Comparison of ENCODE assay signal across 1 cellular context in the genomic region with DNA sequence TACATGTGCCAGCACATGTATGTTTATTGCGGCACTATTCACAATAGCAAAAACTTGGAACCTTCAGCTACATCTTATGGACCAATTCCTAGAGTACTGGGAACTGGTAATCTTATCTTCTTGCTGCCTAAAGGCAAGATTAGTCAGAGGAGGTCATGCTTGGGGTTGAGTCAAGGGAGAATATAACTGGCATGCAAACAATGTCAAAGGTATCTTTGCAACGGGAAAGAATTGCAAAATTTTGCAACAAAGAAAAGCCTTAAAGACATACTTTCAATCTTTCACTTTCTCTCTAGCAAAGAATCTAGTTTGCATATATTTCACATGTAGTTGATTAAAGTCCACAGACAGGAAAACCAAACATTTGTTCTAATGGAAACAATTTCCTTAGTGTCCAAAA.
TF ChIP-seq lines count a peak whose summit lies in the region.

No MANE protein-coding gene starts in this region.

TF ChIP-seq in GM23338, 12 proteins besides CTCF, POLR2A, EP300 and RAD21 (continued from another document):
- TF ChIP-seq, protein P1, sequence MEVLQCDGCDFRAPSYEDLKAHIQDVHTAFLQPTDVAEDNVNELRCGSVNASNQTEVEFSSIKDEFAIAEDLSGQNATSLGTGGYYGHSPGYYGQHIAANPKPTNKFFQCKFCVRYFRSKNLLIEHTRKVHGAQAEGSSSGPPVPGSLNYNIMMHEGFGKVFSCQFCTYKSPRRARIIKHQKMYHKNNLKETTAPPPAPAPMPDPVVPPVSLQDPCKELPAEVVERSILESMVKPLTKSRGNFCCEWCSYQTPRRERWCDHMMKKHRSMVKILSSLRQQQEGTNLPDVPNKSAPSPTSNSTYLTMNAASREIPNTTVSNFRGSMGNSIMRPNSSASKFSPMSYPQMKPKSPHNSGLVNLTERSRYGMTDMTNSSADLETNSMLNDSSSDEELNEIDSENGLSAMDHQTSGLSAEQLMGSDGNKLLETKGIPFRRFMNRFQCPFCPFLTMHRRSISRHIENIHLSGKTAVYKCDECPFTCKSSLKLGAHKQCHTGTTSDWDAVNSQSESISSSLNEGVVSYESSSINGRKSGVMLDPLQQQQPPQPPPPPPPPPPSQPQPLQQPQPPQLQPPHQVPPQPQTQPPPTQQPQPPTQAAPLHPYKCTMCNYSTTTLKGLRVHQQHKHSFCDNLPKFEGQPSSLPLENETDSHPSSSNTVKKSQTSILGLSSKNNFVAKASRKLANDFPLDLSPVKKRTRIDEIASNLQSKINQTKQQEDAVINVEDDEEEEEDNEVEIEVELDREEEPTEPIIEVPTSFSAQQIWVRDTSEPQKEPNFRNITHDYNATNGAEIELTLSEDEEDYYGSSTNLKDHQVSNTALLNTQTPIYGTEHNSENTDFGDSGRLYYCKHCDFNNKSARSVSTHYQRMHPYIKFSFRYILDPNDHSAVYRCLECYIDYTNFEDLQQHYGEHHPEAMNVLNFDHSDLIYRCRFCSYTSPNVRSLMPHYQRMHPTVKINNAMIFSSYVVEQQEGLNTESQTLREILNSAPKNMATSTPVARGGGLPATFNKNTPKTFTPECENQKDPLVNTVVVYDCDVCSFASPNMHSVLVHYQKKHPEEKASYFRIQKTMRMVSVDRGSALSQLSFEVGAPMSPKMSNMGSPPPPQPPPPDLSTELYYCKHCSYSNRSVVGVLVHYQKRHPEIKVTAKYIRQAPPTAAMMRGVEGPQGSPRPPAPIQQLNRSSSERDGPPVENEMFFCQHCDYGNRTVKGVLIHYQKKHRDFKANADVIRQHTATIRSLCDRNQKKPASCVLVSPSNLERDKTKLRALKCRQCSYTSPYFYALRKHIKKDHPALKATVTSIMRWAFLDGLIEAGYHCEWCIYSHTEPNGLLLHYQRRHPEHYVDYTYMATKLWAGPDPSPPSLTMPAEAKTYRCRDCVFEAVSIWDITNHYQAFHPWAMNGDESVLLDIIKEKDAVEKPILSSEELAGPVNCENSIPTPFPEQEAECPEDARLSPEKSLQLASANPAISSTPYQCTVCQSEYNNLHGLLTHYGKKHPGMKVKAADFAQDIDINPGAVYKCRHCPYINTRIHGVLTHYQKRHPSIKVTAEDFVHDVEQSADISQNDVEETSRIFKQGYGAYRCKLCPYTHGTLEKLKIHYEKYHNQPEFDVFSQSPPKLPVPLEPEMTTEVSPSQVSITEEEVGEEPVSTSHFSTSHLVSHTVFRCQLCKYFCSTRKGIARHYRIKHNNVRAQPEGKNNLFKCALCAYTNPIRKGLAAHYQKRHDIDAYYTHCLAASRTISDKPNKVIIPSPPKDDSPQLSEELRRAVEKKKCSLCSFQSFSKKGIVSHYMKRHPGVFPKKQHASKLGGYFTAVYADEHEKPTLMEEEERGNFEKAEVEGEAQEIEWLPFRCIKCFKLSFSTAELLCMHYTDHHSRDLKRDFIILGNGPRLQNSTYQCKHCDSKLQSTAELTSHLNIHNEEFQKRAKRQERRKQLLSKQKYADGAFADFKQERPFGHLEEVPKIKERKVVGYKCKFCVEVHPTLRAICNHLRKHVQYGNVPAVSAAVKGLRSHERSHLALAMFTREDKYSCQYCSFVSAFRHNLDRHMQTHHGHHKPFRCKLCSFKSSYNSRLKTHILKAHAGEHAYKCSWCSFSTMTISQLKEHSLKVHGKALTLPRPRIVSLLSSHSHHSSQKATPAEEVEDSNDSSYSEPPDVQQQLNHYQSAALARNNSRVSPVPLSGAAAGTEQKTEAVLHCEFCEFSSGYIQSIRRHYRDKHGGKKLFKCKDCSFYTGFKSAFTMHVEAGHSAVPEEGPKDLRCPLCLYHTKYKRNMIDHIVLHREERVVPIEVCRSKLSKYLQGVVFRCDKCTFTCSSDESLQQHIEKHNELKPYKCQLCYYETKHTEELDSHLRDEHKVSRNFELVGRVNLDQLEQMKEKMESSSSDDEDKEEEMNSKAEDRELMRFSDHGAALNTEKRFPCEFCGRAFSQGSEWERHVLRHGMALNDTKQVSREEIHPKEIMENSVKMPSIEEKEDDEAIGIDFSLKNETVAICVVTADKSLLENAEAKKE (CRISPR knock-in tag; IDR thresholded peaks at IDR 0.05), result no peak
- TF ChIP-seq ZNF114 (CRISPR knock-in tag; IDR thresholded peaks at IDR 0.05), result no peak
- TF ChIP-seq POLR2AphosphoS5 (IDR thresholded peaks at IDR 0.05; ENCODE audit: low read depth), result no peak
- TF ChIP-seq CREB1 (CRISPR knock-in tag; IDR thresholded peaks at IDR 0.05; ENCODE audit: low read depth), result no peak
- no peak for TF ChIP-seq NANOG (IDR thresholded peaks at IDR 0.05; ENCODE audit: borderline replicate concordance)
